Comparison of ENCODE assay signal across 1 cellular context in genomic region chr5:167763772-167764171, GRCh38.
TF ChIP-seq lines count a peak whose summit lies in the region.

No MANE protein-coding gene starts in this region.

TF ChIP-seq in IMR-90, 13 proteins besides CTCF, POLR2A, EP300 and RAD21 (continued from another document):
- TF ChIP-seq ELK1 (IDR thresholded peaks at IDR 0.05; ENCODE audit: borderline replicate concordance, low read depth, low read length) (no peak), MAFK (IDR thresholded peaks at IDR 0.05; ENCODE audit: low read depth, low read length) (no peak), MAZ (IDR thresholded peaks at IDR 0.05; ENCODE audit: borderline replicate concordance, low read depth, low read length) (no peak), NFE2L2 (IDR thresholded peaks at IDR 0.05; ENCODE audit: low read depth, low read length) (no peak)
- TF ChIP-seq, protein P1, sequence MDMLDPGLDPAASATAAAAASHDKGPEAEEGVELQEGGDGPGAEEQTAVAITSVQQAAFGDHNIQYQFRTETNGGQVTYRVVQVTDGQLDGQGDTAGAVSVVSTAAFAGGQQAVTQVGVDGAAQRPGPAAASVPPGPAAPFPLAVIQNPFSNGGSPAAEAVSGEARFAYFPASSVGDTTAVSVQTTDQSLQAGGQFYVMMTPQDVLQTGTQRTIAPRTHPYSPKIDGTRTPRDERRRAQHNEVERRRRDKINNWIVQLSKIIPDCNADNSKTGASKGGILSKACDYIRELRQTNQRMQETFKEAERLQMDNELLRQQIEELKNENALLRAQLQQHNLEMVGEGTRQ (IDR thresholded peaks at IDR 0.05; ENCODE audit: low read depth, low read length) = no peak
TF ChIP-seq in IMR-90: peak in this region for 0.
